Comparison of ENCODE assay signal across 1 cellular context in the genomic region with DNA sequence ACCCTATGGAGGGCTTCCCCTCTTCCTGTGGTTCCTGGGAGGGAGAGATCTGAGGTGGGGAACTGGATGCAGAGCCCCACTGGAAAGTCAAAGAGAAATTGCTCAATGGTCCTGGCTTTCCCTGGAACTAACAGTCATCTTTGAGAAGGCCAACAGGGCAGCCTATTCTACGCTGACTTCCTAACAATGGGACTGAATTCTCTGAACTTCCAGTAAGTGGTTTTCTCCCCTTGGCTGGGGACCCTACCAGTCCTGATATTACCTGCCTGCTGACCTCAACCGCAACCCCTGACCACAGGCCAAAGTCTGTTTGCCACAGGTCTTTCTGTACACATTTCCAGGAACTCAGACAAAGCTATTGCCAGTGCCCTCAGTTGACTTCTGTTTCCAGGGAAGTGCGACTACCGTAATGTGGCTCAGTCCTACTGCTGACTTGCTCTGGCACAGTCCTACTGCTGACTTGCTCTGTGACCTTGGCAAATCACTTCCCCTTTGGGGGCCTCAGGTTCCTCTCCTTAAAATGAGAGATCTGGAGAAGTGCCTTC.
TF ChIP-seq lines count a peak whose summit lies in the region.

No MANE protein-coding gene starts in this region.

TF ChIP-seq in HepG2, 621 proteins besides CTCF, POLR2A, EP300 and RAD21 (continued from another document and continues in another):
- TF ChIP-seq, protein P1, sequence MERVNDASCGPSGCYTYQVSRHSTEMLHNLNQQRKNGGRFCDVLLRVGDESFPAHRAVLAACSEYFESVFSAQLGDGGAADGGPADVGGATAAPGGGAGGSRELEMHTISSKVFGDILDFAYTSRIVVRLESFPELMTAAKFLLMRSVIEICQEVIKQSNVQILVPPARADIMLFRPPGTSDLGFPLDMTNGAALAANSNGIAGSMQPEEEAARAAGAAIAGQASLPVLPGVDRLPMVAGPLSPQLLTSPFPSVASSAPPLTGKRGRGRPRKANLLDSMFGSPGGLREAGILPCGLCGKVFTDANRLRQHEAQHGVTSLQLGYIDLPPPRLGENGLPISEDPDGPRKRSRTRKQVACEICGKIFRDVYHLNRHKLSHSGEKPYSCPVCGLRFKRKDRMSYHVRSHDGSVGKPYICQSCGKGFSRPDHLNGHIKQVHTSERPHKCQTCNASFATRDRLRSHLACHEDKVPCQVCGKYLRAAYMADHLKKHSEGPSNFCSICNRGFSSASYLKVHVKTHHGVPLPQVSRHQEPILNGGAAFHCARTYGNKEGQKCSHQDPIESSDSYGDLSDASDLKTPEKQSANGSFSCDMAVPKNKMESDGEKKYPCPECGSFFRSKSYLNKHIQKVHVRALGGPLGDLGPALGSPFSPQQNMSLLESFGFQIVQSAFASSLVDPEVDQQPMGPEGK (CRISPR knock-in tag; IDR thresholded peaks at IDR 0.05) = peak; percentile 88
- TF ChIP-seq AKAP8 (CRISPR knock-in tag; IDR thresholded peaks at IDR 0.05) (no peak), MTA1 (CRISPR knock-in tag; IDR thresholded peaks at IDR 0.05; ENCODE audit: borderline replicate concordance) (peak; percentile 96), ZNF660 (CRISPR knock-in tag; IDR thresholded peaks at IDR 0.05; ENCODE audit: borderline replicate concordance, low read depth) (no peak), ZNF44 (CRISPR knock-in tag; IDR thresholded peaks at IDR 0.05) (no peak), ZNF878 (CRISPR knock-in tag; IDR thresholded peaks at IDR 0.05) (peak; percentile 88), ZNF260 (CRISPR knock-in tag; IDR thresholded peaks at IDR 0.05; ENCODE audit: borderline replicate concordance, low read depth) (no peak), TBL1XR1 (IDR thresholded peaks at IDR 0.05; ENCODE audit: borderline replicate concordance, low read length, partially characterized antibody) (peak; percentile 99), SP5 (CRISPR knock-in tag; IDR thresholded peaks at IDR 0.05; ENCODE audit: borderline replicate concordance, low read depth) (0 out of 2 replicates have a peak, but pooled peaks have one; percentile 47), MTF2 (CRISPR knock-in tag; IDR thresholded peaks at IDR 0.05; ENCODE audit: borderline replicate concordance) (no peak), NFIC (IDR thresholded peaks at IDR 0.05; ENCODE audit: low read length) (peak; percentile 92), ZIK1 (CRISPR knock-in tag; IDR thresholded peaks at IDR 0.05; ENCODE audit: borderline replicate concordance, low read depth) (0 out of 2 replicates have a peak, but pooled peaks have one; percentile 40), SRSF4 (IDR thresholded peaks at IDR 0.05; ENCODE audit: low read depth, low read length, poor library complexity, severe bottlenecking) (no peak), NRL (CRISPR knock-in tag; IDR thresholded peaks at IDR 0.05; ENCODE audit: borderline replicate concordance) (0 out of 2 replicates have a peak, but pooled peaks have one; percentile 21), ZNF510 (CRISPR knock-in tag; IDR thresholded peaks at IDR 0.05; ENCODE audit: low read depth) (no peak), ZFP1 (CRISPR knock-in tag; IDR thresholded peaks at IDR 0.05) (no peak; the same call in 1 of the 2 replicates), RARG (CRISPR knock-in tag; IDR thresholded peaks at IDR 0.05; ENCODE audit: low read depth) (no peak), ZNF232 (CRISPR knock-in tag; IDR thresholded peaks at IDR 0.05; ENCODE audit: borderline replicate concordance) (peak; percentile 84; the same call in 1 of the 2 replicates), POGZ (CRISPR knock-in tag; IDR thresholded peaks at IDR 0.05) (peak; percentile 95), STAT5B (CRISPR knock-in tag; IDR thresholded peaks at IDR 0.05) (no peak), HCFC1 (IDR thresholded peaks at IDR 0.05; ENCODE audit: low read depth, low read length) (no peak), ZNF138 (CRISPR knock-in tag; IDR thresholded peaks at IDR 0.05; ENCODE audit: low read depth) (no peak), MAF1 (CRISPR knock-in tag; IDR thresholded peaks at IDR 0.05; ENCODE audit: borderline replicate concordance) (0 out of 2 replicates have a peak, but pooled peaks have one; percentile 50), SMAD9 (CRISPR knock-in tag; IDR thresholded peaks at IDR 0.05) (no peak), MEIS2 (CRISPR knock-in tag; IDR thresholded peaks at IDR 0.05) (peak; percentile 93), HOXA9 (CRISPR knock-in tag; IDR thresholded peaks at IDR 0.05; ENCODE audit: borderline replicate concordance) (no peak), RELA (CRISPR knock-in tag; IDR thresholded peaks at IDR 0.05) (no peak), ZNF354B (CRISPR knock-in tag; IDR thresholded peaks at IDR 0.05) (no peak), SETDB1 (CRISPR knock-in tag; IDR thresholded peaks at IDR 0.05; ENCODE audit: borderline replicate concordance) (no peak), TSC22D2 (CRISPR knock-in tag; IDR thresholded peaks at IDR 0.05; ENCODE audit: borderline replicate concordance) (no peak), RBAK (CRISPR knock-in tag; IDR thresholded peaks at IDR 0.05) (peak; percentile 39; the same call in 1 of the 2 replicates), ARNT2 (CRISPR knock-in tag; IDR thresholded peaks at IDR 0.05; ENCODE audit: low read depth) (peak; percentile 84), MTF1 (CRISPR knock-in tag; IDR thresholded peaks at IDR 0.05) (no peak), ZNF543 (CRISPR knock-in tag; IDR thresholded peaks at IDR 0.05) (0 out of 2 replicates have a peak, but pooled peaks have one; percentile 43)
- TF ChIP-seq, protein P2, sequence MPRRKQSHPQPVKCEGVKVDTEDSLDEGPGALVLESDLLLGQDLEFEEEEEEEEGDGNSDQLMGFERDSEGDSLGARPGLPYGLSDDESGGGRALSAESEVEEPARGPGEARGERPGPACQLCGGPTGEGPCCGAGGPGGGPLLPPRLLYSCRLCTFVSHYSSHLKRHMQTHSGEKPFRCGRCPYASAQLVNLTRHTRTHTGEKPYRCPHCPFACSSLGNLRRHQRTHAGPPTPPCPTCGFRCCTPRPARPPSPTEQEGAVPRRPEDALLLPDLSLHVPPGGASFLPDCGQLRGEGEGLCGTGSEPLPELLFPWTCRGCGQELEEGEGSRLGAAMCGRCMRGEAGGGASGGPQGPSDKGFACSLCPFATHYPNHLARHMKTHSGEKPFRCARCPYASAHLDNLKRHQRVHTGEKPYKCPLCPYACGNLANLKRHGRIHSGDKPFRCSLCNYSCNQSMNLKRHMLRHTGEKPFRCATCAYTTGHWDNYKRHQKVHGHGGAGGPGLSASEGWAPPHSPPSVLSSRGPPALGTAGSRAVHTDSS (CRISPR knock-in tag; conservative IDR thresholded peaks at IDR 0.05) = no peak
- TF ChIP-seq, protein P3, sequence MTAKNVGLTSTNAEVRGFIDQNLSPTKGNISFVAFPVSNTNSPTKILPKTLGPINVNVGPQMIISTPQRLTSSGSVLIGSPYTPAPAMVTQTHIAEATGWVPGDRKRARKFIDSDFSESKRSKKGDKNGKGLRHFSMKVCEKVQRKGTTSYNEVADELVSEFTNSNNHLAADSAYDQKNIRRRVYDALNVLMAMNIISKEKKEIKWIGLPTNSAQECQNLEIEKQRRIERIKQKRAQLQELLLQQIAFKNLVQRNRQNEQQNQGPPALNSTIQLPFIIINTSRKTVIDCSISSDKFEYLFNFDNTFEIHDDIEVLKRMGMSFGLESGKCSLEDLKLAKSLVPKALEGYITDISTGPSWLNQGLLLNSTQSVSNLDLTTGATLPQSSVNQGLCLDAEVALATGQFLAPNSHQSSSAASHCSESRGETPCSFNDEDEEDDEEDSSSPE (CRISPR knock-in tag; IDR thresholded peaks at IDR 0.05) = no peak
- TF ChIP-seq, protein P4, sequence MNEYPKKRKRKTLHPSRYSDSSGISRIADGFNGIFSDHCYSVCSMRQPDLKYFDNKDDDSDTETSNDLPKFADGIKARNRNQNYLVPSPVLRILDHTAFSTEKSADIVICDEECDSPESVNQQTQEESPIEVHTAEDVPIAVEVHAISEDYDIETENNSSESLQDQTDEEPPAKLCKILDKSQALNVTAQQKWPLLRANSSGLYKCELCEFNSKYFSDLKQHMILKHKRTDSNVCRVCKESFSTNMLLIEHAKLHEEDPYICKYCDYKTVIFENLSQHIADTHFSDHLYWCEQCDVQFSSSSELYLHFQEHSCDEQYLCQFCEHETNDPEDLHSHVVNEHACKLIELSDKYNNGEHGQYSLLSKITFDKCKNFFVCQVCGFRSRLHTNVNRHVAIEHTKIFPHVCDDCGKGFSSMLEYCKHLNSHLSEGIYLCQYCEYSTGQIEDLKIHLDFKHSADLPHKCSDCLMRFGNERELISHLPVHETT (CRISPR knock-in tag; conservative IDR thresholded peaks at IDR 0.05) = no peak
- TF ChIP-seq, protein P5, sequence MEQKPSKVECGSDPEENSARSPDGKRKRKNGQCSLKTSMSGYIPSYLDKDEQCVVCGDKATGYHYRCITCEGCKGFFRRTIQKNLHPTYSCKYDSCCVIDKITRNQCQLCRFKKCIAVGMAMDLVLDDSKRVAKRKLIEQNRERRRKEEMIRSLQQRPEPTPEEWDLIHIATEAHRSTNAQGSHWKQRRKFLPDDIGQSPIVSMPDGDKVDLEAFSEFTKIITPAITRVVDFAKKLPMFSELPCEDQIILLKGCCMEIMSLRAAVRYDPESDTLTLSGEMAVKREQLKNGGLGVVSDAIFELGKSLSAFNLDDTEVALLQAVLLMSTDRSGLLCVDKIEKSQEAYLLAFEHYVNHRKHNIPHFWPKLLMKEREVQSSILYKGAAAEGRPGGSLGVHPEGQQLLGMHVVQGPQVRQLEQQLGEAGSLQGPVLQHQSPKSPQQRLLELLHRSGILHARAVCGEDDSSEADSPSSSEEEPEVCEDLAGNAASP (CRISPR knock-in tag; IDR thresholded peaks at IDR 0.05; ENCODE audit: borderline replicate concordance) = peak; percentile 100
- TF ChIP-seq, protein P6, sequence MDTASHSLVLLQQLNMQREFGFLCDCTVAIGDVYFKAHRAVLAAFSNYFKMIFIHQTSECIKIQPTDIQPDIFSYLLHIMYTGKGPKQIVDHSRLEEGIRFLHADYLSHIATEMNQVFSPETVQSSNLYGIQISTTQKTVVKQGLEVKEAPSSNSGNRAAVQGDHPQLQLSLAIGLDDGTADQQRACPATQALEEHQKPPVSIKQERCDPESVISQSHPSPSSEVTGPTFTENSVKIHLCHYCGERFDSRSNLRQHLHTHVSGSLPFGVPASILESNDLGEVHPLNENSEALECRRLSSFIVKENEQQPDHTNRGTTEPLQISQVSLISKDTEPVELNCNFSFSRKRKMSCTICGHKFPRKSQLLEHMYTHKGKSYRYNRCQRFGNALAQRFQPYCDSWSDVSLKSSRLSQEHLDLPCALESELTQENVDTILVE (CRISPR knock-in tag; IDR thresholded peaks at IDR 0.05) = peak; percentile 71; the same call in 1 of the 2 replicates
- TF ChIP-seq, protein P7, sequence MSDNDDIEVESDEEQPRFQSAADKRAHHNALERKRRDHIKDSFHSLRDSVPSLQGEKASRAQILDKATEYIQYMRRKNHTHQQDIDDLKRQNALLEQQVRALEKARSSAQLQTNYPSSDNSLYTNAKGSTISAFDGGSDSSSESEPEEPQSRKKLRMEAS (IDR thresholded peaks at IDR 0.05) = peak; percentile 53; the same call in 1 of the 2 replicates
- TF ChIP-seq, protein P8, sequence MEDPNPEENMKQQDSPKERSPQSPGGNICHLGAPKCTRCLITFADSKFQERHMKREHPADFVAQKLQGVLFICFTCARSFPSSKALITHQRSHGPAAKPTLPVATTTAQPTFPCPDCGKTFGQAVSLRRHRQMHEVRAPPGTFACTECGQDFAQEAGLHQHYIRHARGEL (CRISPR knock-in tag; IDR thresholded peaks at IDR 0.05) = no peak
- TF ChIP-seq, protein P9, sequence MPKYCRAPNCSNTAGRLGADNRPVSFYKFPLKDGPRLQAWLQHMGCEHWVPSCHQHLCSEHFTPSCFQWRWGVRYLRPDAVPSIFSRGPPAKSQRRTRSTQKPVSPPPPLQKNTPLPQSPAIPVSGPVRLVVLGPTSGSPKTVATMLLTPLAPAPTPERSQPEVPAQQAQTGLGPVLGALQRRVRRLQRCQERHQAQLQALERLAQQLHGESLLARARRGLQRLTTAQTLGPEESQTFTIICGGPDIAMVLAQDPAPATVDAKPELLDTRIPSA (CRISPR knock-in tag; IDR thresholded peaks at IDR 0.05; ENCODE audit: borderline replicate concordance) = no peak
- TF ChIP-seq, protein P10, sequence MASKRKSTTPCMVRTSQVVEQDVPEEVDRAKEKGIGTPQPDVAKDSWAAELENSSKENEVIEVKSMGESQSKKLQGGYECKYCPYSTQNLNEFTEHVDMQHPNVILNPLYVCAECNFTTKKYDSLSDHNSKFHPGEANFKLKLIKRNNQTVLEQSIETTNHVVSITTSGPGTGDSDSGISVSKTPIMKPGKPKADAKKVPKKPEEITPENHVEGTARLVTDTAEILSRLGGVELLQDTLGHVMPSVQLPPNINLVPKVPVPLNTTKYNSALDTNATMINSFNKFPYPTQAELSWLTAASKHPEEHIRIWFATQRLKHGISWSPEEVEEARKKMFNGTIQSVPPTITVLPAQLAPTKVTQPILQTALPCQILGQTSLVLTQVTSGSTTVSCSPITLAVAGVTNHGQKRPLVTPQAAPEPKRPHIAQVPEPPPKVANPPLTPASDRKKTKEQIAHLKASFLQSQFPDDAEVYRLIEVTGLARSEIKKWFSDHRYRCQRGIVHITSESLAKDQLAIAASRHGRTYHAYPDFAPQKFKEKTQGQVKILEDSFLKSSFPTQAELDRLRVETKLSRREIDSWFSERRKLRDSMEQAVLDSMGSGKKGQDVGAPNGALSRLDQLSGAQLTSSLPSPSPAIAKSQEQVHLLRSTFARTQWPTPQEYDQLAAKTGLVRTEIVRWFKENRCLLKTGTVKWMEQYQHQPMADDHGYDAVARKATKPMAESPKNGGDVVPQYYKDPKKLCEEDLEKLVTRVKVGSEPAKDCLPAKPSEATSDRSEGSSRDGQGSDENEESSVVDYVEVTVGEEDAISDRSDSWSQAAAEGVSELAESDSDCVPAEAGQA (IDR thresholded peaks at IDR 0.05; ENCODE audit: low read depth) = peak; percentile 62; the same call in 1 of the 2 replicates
- TF ChIP-seq, protein P10 (CRISPR knock-in tag; IDR thresholded peaks at IDR 0.05; ENCODE audit: borderline replicate concordance) = 0 out of 2 replicates have a peak, but pooled peaks have one; percentile 33
- TF ChIP-seq, protein P11, sequence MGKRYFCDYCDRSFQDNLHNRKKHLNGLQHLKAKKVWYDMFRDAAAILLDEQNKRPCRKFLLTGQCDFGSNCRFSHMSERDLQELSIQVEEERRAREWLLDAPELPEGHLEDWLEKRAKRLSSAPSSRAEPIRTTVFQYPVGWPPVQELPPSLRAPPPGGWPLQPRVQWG (CRISPR knock-in tag; IDR thresholded peaks at IDR 0.05; ENCODE audit: borderline replicate concordance, low read depth) = no peak
